In the genomic region with DNA sequence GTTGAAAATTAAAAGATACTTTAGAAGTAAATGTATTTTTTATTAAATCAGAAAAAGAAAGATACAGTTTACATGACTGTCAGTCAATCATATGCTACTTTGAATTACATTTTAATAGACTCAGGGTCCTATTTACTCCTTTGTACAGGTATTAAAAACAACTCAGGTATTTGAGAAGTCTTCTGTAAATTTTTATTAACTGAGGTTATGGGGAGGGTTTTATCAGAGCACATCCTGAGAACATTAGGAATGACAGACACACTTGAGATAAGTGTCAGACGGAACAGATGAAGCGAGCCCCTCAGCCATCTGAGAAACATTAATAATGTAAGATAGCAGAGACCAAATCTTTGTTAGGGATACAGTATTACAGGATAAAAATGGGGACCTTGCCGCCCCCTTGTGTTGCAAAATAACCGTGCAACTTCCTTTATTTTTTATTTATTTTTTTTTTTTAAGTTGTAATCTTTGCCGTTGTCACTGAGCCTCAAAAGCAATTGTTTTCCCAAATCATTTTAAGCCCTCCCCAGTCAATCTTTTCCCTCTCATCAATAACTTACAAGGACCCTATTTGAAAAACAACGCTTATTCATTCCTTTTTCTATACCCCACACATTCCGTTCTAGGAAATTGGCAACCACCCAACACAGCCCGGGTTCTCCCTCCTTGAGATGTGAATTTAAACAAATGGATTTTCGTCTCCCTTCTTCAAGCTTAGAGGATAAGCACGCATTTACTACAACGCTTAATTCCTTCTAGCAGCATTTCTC, we compare ENCODE assay signal across 8 cellular contexts.
DNase-seq lines count a peak whose midpoint lies in the region; ATAC-seq and TF ChIP-seq lines count a peak whose summit lies in the region.

No MANE protein-coding gene starts in this region.

- H3K79me2 ChIP-seq in neural cell (replicated peaks; ENCODE audit: insufficient read depth, low read length), result no peaks in the 10 kb centered on the region

- H3F3A ChIP-seq in neural cell (ENCODE audit: insufficient read depth, low read length, poor library complexity, severe bottlenecking), result no peaks in the 10 kb centered on the region

- no peaks in the 10 kb centered on the region for H3K9me3 Mint-ChIP-seq in CD14-positive monocyte
- no peaks in the 10 kb centered on the region for H3K9me3 Mint-ChIP-seq in T-cell

- H3K27ac Mint-ChIP-seq in CD14-positive monocyte (peak overlapping the region in 5 of 7 donors; percentile 41 to 82 (median 76)), T-cell (no peak overlapping the region)

- H3K4me3 Mint-ChIP-seq in CD14-positive monocyte, result peak overlapping the region; percentile 67 to 88
- H3K4me3 Mint-ChIP-seq in T-cell, result no peak overlapping the region

- ATAC-seq in T-cell (replicated peaks in 1 of 4) (peak in 2 of 4 experiments; percentile 57 to 59), HG02885 (IDR thresholded peaks at IDR 0.05; ENCODE audit: poor library complexity, unreplicated experiment) (no peak)

- H3K9me2 ChIP-seq in neural cell (ENCODE audit: insufficient read depth, low read length), result no peaks in the 10 kb centered on the region

- CTCF ChIA-PET in HEK293T (lab: Yijun Ruan, JAX), result interaction anchor here (0.7 kb wide), 1 partner anchor 404 kb away, joined by 3 read pairs; no protein-coding TSS in a partner anchor
- CTCF ChIA-PET in T-cell (lab: Charles Lee), result interaction anchor here (0.6 to 0.7 kb wide), 4 partner anchors 10 to 301 kb away, joined by 3 to 4 read pairs (median 3); no protein-coding TSS in a partner anchor

- H3K36me3 Mint-ChIP-seq in CD14-positive monocyte (peaks cover 0 to 2% of the 10 kb centered on the region in 2 donors), T-cell (no peaks in the 10 kb centered on the region)

- H2AFZ ChIP-seq in neural cell (ENCODE audit: low read depth, low read length), result no peak overlapping the region

- H3K9me3 ChIP-seq in neural cell (ENCODE audit: low read length), result no peaks in the 10 kb centered on the region

- TF ChIP-seq RAD21 in neural cell (conservative IDR thresholded peaks at IDR 0.05), result peak; percentile 63

- peaks cover 51% of the 10 kb centered on the region for H3K4me1 Mint-ChIP-seq in CD14-positive monocyte
- peaks cover 26 to 42% (median 37%) of the 10 kb centered on the region in 3 donors for H3K4me1 Mint-ChIP-seq in T-cell

- H3K4me3 ChIP-seq in coronary artery (peak overlapping the region; percentile 30), neural cell (ENCODE audit: low read length) (no peak overlapping the region)

- no peak overlapping the region for H3K9ac ChIP-seq in neural cell (ENCODE audit: low read length)

- DNase-seq in CD14-positive monocyte (ENCODE audit: low spot score), result no peak
- DNase-seq in HEK293T (ENCODE audit: extremely low spot score), result peak; percentile 35
- DNase-seq in T-cell, result peak in 22 of 34 experiments; percentile 14 to 49 (median 34)
- peak; percentile 17 for DNase-seq in coronary artery (ENCODE audit: low spot score)
- no peak for DNase-seq in hippocampal formation (lab: John Stamatoyannopoulos, UW)
- no peak for DNase-seq in NCI-H510A (lab: John Stamatoyannopoulos, UW)

- intact Hi-C loops in CD14-positive monocyte (cut with micrococcal nuclease), result loop anchor here (5.0 kb wide), 2 partner anchors 36 to 366 kb away; no protein-coding TSS in a partner anchor

- H3K36me3 ChIP-seq in neural cell (ENCODE audit: insufficient read depth, low read length), result no peaks in the 10 kb centered on the region

- peak; percentile 78 for TF ChIP-seq CTCF in CD14-positive monocyte (IDR thresholded peaks at IDR 0.05)
- TF ChIP-seq CTCF in coronary artery (IDR thresholded peaks at IDR 0.05), result peak; percentile 39
- TF ChIP-seq CTCF in neural cell (IDR thresholded peaks at IDR 0.05; ENCODE audit: poor library complexity, severe bottlenecking), result peak; percentile 70

- H4K20me1 ChIP-seq in neural cell (ENCODE audit: insufficient read depth), result no peaks in the 10 kb centered on the region

- H3K27me3 ChIP-seq in neural cell (ENCODE audit: insufficient read depth, low read depth, low read length), result no peaks in the 10 kb centered on the region

- POLR2A ChIA-PET in HEK293T (lab: Yijun Ruan, JAX), result no interaction called here
- POLR2A ChIA-PET in T-cell (lab: Charles Lee), result no interaction called here

- H3K27ac ChIP-seq in coronary artery (no peak overlapping the region), neural cell (ENCODE audit: low read length) (no peak overlapping the region)

- H3K27me3 Mint-ChIP-seq in CD14-positive monocyte (ENCODE audit: low read depth in 3 of 3) (no peaks in the 10 kb centered on the region), T-cell (no peaks in the 10 kb centered on the region)

- H3K4me2 ChIP-seq in neural cell (ENCODE audit: low read length), result no peak overlapping the region

- no peak for TF ChIP-seq EP300 in neural cell (conservative IDR thresholded peaks at IDR 0.05; ENCODE audit: poor library complexity, severe bottlenecking)

TF ChIP-seq in HEK293T, 16 proteins besides CTCF, POLR2A, EP300 and RAD21:
- TF ChIP-seq FOXM1 (IDR thresholded peaks at IDR 0.05; ENCODE audit: borderline replicate concordance), result no peak
- peak; percentile 77 for TF ChIP-seq ZNF384 (IDR thresholded peaks at IDR 0.05)
- no peak for TF ChIP-seq CTBP1 (IDR thresholded peaks at IDR 0.05; ENCODE audit: borderline replicate concordance)

TF ChIP-seq in neural cell, 6 proteins besides CTCF, POLR2A, EP300 and RAD21:
- TF ChIP-seq POLR2AphosphoS5 (IDR thresholded peaks at IDR 0.05) (no peak), SMC3 (conservative IDR thresholded peaks at IDR 0.05; ENCODE audit: poor library complexity) (peak; percentile 75)

Comparison
In these comparisons a context has a peak if more than half of its experiments do, and no peak if none do; other contexts are left out.
1. DNase-seq: peak in HEK293T (single experiment), T-cell (22 of 34) and coronary artery (single experiment); none in CD14-positive monocyte (single experiment), hippocampal formation (0 of 2) and NCI-H510A (single experiment).
2. H3K27ac Mint-ChIP-seq: peak in CD14-positive monocyte (5 of 7); none in T-cell (0 of 2).
3. H3K4me3 Mint-ChIP-seq: peak in CD14-positive monocyte (2 of 2); none in T-cell (0 of 3).
4. Peak in every context shown above with its lines, with median percentiles within 50 percentile points of each other: CTCF ChIP-seq.